In the genomic region with DNA sequence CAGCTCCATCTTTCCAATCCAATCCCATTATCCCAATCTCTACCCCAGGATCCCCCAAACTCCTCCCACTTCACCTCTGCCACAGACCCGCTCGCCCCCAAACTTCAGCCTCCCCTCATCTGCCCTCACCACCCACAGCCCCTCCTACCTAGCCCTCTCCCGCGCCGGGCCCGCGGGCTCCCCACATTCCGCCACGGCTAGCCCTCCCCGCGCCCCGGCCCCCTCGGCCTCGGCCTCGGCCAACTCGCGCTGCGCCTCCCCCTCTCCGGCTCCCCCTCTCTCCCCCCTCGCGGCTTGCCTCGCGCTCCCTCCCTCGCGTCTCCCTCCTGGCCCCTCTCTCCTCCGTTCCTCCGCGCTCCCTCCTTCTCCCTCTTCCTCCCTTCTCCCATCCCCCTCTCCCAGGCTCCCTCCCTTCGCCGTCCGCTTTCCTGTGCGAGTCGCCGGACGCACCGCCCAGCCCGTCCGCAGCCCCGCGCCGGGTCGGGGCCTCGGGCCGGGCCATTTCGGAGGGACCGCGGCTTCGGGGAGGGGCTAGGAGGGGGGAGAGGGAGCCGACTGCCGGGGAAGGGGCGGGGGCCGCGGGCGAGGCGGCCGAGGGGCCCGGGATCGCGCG, we compare ENCODE assay signal across 1 cellular context.
TF ChIP-seq lines count a peak whose summit lies in the region.

ATN1 (plus strand) TSS at position 581 of the 613 bp plus-strand sequence. CDS start 6,043 bp downstream, outside the sequence.

TF ChIP-seq in GM23338, 12 proteins besides CTCF, POLR2A, EP300 and RAD21 (continued from another document):
- no peak for TF ChIP-seq ZNF114 (CRISPR knock-in tag; IDR thresholded peaks at IDR 0.05)
TF ChIP-seq in GM23338: peak in this region for 2.
